19 cellular contexts compared by ENCODE assay signal in the genomic region with DNA sequence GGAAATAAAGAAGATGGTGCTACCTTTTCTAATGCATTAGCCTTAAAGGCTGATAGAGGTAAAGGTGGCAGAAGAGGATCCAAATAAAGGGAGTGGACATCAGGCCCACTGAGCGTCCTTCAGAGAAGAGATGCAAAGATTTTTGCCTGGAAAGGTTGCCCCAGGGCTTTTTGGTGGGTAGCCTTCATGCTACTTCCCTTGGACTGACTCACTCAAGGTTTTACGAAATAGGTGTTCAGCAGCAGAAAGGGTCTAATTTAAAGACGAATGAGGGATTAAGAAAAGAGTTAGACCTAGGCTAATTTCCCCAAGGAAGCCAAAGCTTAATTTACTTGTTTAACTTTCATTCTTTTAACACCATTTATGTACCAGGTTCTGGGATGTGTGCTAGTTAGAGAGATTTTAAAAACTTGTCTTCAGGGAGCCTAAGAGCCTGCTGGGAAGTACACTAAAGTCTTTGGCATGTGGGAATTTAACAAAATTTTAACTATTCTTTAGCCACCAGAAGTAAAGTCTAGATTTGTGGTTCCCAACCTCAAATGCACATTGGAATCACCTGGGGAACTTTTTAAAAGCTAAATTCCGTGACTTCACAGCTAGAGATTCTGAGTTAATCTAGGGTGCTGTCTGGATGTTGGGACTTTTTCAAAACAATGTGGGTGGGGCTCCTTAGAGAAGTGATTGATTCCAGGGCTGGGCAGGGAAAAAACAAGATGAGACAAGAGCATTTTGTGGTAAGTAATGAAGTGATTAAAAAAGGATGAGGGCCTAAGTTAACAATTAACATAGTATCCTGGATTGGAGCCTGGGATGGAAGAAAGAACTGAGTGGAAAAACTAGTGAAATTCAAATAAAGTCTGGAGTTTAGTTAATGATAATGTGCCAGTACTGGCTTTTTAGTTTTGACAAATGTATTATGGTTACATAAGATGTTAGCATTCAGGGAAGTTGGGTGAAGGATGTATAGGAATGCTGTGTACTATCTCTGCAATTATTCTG. TPM values are rescaled to one million over a fixed set of nuclear protein-coding genes. Genes with fewer than 3 reads are reported as not detected.
DNase-seq lines count a peak whose midpoint lies in the region; ATAC-seq and TF ChIP-seq lines count a peak whose summit lies in the region.
"Had no signal": no experiment of that assay in that cellular context is flagged by ENCODE, and none has a peak within 500 bp of the region (broad histone marks: within the 10 kb centered on the region; RNA-seq: fewer than 3 reads in every experiment).

No MANE protein-coding gene starts in this region.

- H3K79me1 ChIP-seq in IMR-90 (ENCODE audit: low read depth in 1 of 2, low read length in 2 of 2) = peaks cover 0 to 8% of the 10 kb centered on the region in 2 experiments; a peak in 2 of 4 replicates

- H3K56ac ChIP-seq in IMR-90 (ENCODE audit: extremely low read depth, insufficient read depth, low read length) = peak overlapping the region; percentile 13; the same call in 1 of the 2 replicates

- peaks cover 7% of the 10 kb centered on the region for H3K9me3 Mint-ChIP-seq in nephron progenitor cell
- H3K9me3 Mint-ChIP-seq: activated T-cell treated with anti-CD3 and anti-CD28 coated beads, Interleukin-2, amount 50 U/mL, for 72 hours; immature natural killer cell; stimulated activated memory B cell treated with anti-CD40 and anti-IgM and Interleukin-4, amounts not matched to agents 10 μg/mL and 1 μg/mL and 100 μg/mL, for 72 hours had no signal

- peaks cover 7% of the 10 kb centered on the region for H3K4me1 Mint-ChIP-seq in nephron progenitor cell
- H3K4me1 Mint-ChIP-seq: stimulated activated memory B cell treated with anti-CD40 and anti-IgM and Interleukin-4, amounts not matched to agents 10 μg/mL and 1 μg/mL and 100 μg/mL, for 72 hours had no signal

- H3K9ac ChIP-seq in IMR-90 (ENCODE audit: low read depth, low read length) = no peak overlapping the region

- H4K20me1 ChIP-seq in IMR-90 (ENCODE audit: insufficient read depth, low read length) = no peaks in the 10 kb centered on the region

- peak overlapping the region; percentile 39; the same call in 1 of the 2 replicates for H2BK20ac ChIP-seq in IMR-90 (ENCODE audit: low read depth, low read length)

- no peaks in the 10 kb centered on the region for H3K9me3 ChIP-seq in IMR-90 (ENCODE audit: control insufficient read depth, insufficient read depth, low read length)
- no peaks in the 10 kb centered on the region for H3K9me3 ChIP-seq in psoas muscle
- H3K9me3 ChIP-seq: gastroesophageal sphincter, HAP-1, uterus had no signal

- H3K4ac ChIP-seq in IMR-90 (ENCODE audit: low read depth, low read length) = peak overlapping the region; percentile 40; the same call in 1 of the 2 replicates

- dilution Hi-C loops in IMR-90 (cut with HindIII; ENCODE audit: low sequenced_read_pairs, unreplicated experiment) = no loop called here

- 80% methylated on average over 1 of the region's 4 CpGs; no CpG with 5 or more reads in 1 of the 2 experiments for WGBS in IMR-90 (ENCODE audit: extremely low coverage in 2 of 2, insufficient read length in 1 of 2), 2 experiments
- WGBS in psoas muscle, 3 donors = 86 to 89% (median 88%) methylated on average over 4 of the region's 4 CpGs

- no peak overlapping the region for H3K23ac ChIP-seq in IMR-90 (ENCODE audit: low read depth, low read length)

- intact Hi-C loops in IMR-90 (cut with micrococcal nuclease) (no loop called here), psoas muscle (cut with DNase I) (no loop called here)

- peaks cover 4% of the 10 kb centered on the region for H3K9me1 ChIP-seq in IMR-90 (ENCODE audit: insufficient read depth, low read length)

- no peak overlapping the region; a peak in 2 of 4 replicates for H4K8ac ChIP-seq in IMR-90 (ENCODE audit: low read depth in 2 of 2, low read length in 2 of 2)

- no peak overlapping the region for H2AK9ac ChIP-seq in IMR-90 (replicated peaks; ENCODE audit: low read depth, low read length, poor library complexity)

- H3K14ac ChIP-seq in IMR-90 (replicated peaks; ENCODE audit: low read depth, low read length) = 0 out of 2 replicates have a peak overlapping the region, but pooled peaks have one; percentile 8

- no peak overlapping the region for H2AK5ac ChIP-seq in IMR-90 (ENCODE audit: low read depth, low read length)

- peak; percentile 53; the same call in 1 of the 2 replicates for ATAC-seq in IMR-90 (ENCODE audit: low read depth)
- ATAC-seq in GM21723 (IDR thresholded peaks at IDR 0.05; ENCODE audit: unreplicated experiment) = no peak
- ATAC-seq in psoas muscle = no peak
- ATAC-seq: activated T-cell treated with anti-CD3 and anti-CD28 coated beads, Interleukin-2, amount 50 U/mL, for 72 hours; gastroesophageal sphincter; stimulated activated memory B cell treated with anti-CD40 and anti-IgM and Interleukin-4, amounts not matched to agents 10 μg/mL and 1 μg/mL and 100 μg/mL, for 72 hours had no signal

- no peak for TF ChIP-seq RAD21 in IMR-90 (IDR thresholded peaks at IDR 0.05; ENCODE audit: low read length)

- POLR2A ChIA-PET in IMR-90 (lab: Charles Lee; ENCODE audit: unreplicated experiment) = interaction anchor here (0.7 kb wide), 1 partner anchor 99 kb away, joined by 3 read pairs; a partner anchor contains a TSS

- H2BK120ac ChIP-seq in IMR-90 (ENCODE audit: low read depth, low read length) = 0 out of 2 replicates have a peak overlapping the region, but pooled peaks have one; percentile 33

- H3K4me3 Mint-ChIP-seq in nephron progenitor cell = no peak overlapping the region
- H3K4me3 Mint-ChIP-seq: activated T-cell treated with anti-CD3 and anti-CD28 coated beads, Interleukin-2, amount 50 U/mL, for 72 hours; immature natural killer cell; stimulated activated memory B cell treated with anti-CD40 and anti-IgM and Interleukin-4, amounts not matched to agents 10 μg/mL and 1 μg/mL and 100 μg/mL, for 72 hours had no signal

- H3K27ac ChIP-seq in IMR-90 (ENCODE audit: insufficient read depth, low read length) (no peak overlapping the region), psoas muscle (no peak overlapping the region)
- H3K27ac ChIP-seq: C4-2B, gastroesophageal sphincter, uterus had no signal

- in situ Hi-C loops in Caki2 (cut with HindIII; ENCODE audit: low pct_unique_long_range_greater_than_20kb, low sequenced_read_pairs) = no loop called here
- in situ Hi-C loops in IMR-90 (cut with MboI; ENCODE audit: low sequenced_read_pairs) = no loop called here

- H4K5ac ChIP-seq in IMR-90 (ENCODE audit: low read depth, low read length) = no peak overlapping the region

- no peak overlapping the region for H2BK15ac ChIP-seq in IMR-90 (ENCODE audit: low read depth, low read length)

- H3K4me2 ChIP-seq in IMR-90 (ENCODE audit: low read depth, low read length) = no peak overlapping the region

- H3K4me1 ChIP-seq in IMR-90 (ENCODE audit: control insufficient read depth, insufficient read depth, low read length) (peaks cover 12% of the 10 kb centered on the region), psoas muscle (no peaks in the 10 kb centered on the region)
- H3K4me1 ChIP-seq: gastroesophageal sphincter, HAP-1, uterus had no signal

- H3K36me3 ChIP-seq in IMR-90 (ENCODE audit: control insufficient read depth, insufficient read depth, low read length) = no peaks in the 10 kb centered on the region
- H3K36me3 ChIP-seq in psoas muscle (ENCODE audit: insufficient read depth in 1 of 2, low read depth in 1 of 2) = no peaks in the 10 kb centered on the region
- H3K36me3 ChIP-seq: gastroesophageal sphincter, HAP-1, uterus had no signal

- no peak overlapping the region for H3K4me3 ChIP-seq in IMR-90 (ENCODE audit: insufficient read depth, low read depth, low read length)
- H3K4me3 ChIP-seq in epithelial cell of proximal tubule (ENCODE audit: low read depth, low read length) = no peak overlapping the region
- H3K4me3 ChIP-seq in psoas muscle = no peak overlapping the region
- H3K4me3 ChIP-seq: gastroesophageal sphincter, HAP-1, uterus had no signal

- H3K27me3 ChIP-seq in IMR-90 (ENCODE audit: control insufficient read depth, insufficient read depth, low read length) = no peaks in the 10 kb centered on the region
- no peaks in the 10 kb centered on the region for H3K27me3 ChIP-seq in psoas muscle (ENCODE audit: insufficient read depth in 3 of 3, low read length in 2 of 3)
- H3K27me3 ChIP-seq: gastroesophageal sphincter, uterus had no signal

- H3K27me3 Mint-ChIP-seq in nephron progenitor cell (ENCODE audit: low read depth, poor library complexity) = peaks cover 4% of the 10 kb centered on the region
- H3K27me3 Mint-ChIP-seq: stimulated activated memory B cell treated with anti-CD40 and anti-IgM and Interleukin-4, amounts not matched to agents 10 μg/mL and 1 μg/mL and 100 μg/mL, for 72 hours had no signal

- TF ChIP-seq CTCF in IMR-90 (conservative IDR thresholded peaks at IDR 0.05; ENCODE audit: low read depth, low read length) = no peak
- TF ChIP-seq CTCF in epithelial cell of proximal tubule (conservative IDR thresholded peaks at IDR 0.05; ENCODE audit: low read depth, low read length) = no peak
- TF ChIP-seq CTCF in nephron progenitor cell (IDR thresholded peaks at IDR 0.05) = no peak
- TF ChIP-seq CTCF in psoas muscle (IDR thresholded peaks at IDR 0.05) = no peak

- no peak for TF ChIP-seq POLR2A in IMR-90 (IDR thresholded peaks at IDR 0.05; ENCODE audit: low read depth, low read length)

- H3K36me3 Mint-ChIP-seq in nephron progenitor cell (ENCODE audit: low read depth) = no peaks in the 10 kb centered on the region

- H2BK5ac ChIP-seq in IMR-90 (ENCODE audit: low read depth, low read length, poor library complexity, severe bottlenecking) = peak overlapping the region; percentile 18

- H3K27ac Mint-ChIP-seq in nephron progenitor cell = peak overlapping the region; percentile 57
- H3K27ac Mint-ChIP-seq: activated T-cell treated with anti-CD3 and anti-CD28 coated beads, Interleukin-2, amount 50 U/mL, for 72 hours; stimulated activated memory B cell treated with anti-CD40 and anti-IgM and Interleukin-4, amounts not matched to agents 10 μg/mL and 1 μg/mL and 100 μg/mL, for 72 hours had no signal

- H2AFZ ChIP-seq in IMR-90 (replicated peaks; ENCODE audit: low read length, poor library complexity) = no peak overlapping the region

- no TSS peak for BruUV-seq in IMR-90 (replicated peaks; lab: Mats Ljungman, UMichigan)

- CTCF ChIA-PET in IMR-90 (lab: Yijun Ruan, JAX) = no interaction called here

- no peak overlapping the region for H4K91ac ChIP-seq in IMR-90 (ENCODE audit: insufficient read depth, low read depth, low read length)

- H3K18ac ChIP-seq in IMR-90 (ENCODE audit: low read depth, low read length) = 0 out of 2 replicates have a peak overlapping the region, but pooled peaks have one; percentile 20

- DNase-seq in Caki2 (ENCODE audit: low read depth) (peak; percentile 66), IMR-90 (no peak), epithelial cell of proximal tubule (ENCODE audit: low read depth) (peak; percentile 58), nephron progenitor cell (no peak), psoas muscle (no peak), GM19238 (ENCODE audit: insufficient read length, low spot score) (no peak), kidney glomerular epithelial cell (lab: John Stamatoyannopoulos, UW) (no peak)
- DNase-seq: activated T-cell treated with anti-CD3 and anti-CD28 coated beads, Interleukin-2, amount 50 U/mL, for 72 hours; dermis blood vessel endothelial cell; immature natural killer cell; NCI-H1092 treated with DMSO at 0.1 percent for 48 hours; NCI-H2227 treated with DMSO at 0.1 percent for 48 hours; stimulated activated CD4-positive, alpha-beta T cell treated with anti-CD3 and anti-CD28 coated beads, Interleukin-4, amount 100 ng/mL, for 24 hours; uterus had no signal

RNA-seq across cellular contexts. Expression of a gene that starts 3.4 kb away (rescaled TPM):
- total RNA-seq in Caki2 (2014; rRNA removed; shearing (Covaris generic); ENCODE audit: low replicate concordance) = 1.0 and 2.8 TPM in 2 replicates
- total RNA-seq in IMR-90 (2012; rRNA removed) (0.56 and 0.72 TPM in 2 replicates), epithelial cell of proximal tubule (0.14 TPM in 1 of 2 replicates, not detected in the other), psoas muscle (under 1 TPM in 3 of 4 donors, not detected in 1; 0.56 to 0.71 (median 0.71) TPM)
- polyA plus RNA-seq in IMR-90 (2012; rRNA removed) (0.72 and 0.97 TPM in 2 replicates), psoas muscle (1 to 10 TPM in 1 of 3 donors, under 1 TPM in 2; 0.46 to 1.6 (median 0.66) TPM)
- 0.38 and 0.62 TPM in 2 replicates for polyA plus RNA-seq in IMR-90 (2012; cell fraction: cytosol; rRNA removed)
- polyA plus RNA-seq in IMR-90 (2012; cell fraction: nucleus; rRNA removed; ENCODE audit: low replicate concordance) = 1.1 and 3.3 TPM in 2 replicates

Comparison
In these comparisons a context has a peak if more than half of its experiments do, and no peak if none do; other contexts are left out.
1. DNase-seq: peak in Caki2 (single experiment) and epithelial cell of proximal tubule (single experiment); none in IMR-90 (single experiment), nephron progenitor cell (single experiment), psoas muscle (0 of 2), GM19238 (single experiment) and kidney glomerular epithelial cell (single experiment).